Comparison of ENCODE assay signal across 9 cellular contexts in the genomic region with DNA sequence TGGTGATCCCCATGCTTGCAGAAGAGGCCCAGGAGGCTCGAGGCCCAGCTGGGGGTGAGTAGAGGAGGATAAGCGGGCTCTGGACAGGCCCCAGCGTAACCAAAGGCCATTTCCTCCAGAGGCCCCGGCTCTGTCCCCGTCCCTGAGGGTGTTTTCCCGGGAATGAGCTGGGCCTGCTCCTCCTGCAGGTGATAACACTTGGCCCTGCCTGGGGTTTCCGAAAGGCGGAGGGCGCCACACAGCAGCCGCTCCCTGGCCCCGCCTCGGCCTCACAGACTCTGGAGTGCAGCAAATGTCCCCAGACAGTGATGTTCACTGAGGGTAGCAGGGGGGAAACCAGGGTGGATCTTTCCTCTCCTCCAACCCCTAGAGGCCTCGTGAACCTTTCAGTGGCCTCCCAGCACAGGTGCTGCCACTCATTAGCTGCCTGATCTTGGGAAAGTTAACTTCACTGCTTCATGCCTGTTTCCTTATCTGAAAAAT. TPM values are rescaled to one million over a fixed set of nuclear protein-coding genes. Genes with fewer than 3 reads are reported as not detected.
A peak's percentile ranks its signal among the peaks of the same experiment; 100 is the strongest.
DNase-seq lines count a peak whose midpoint lies in the region; ATAC-seq, FAIRE-seq and TF ChIP-seq lines count a peak whose summit lies in the region.
"Had no signal": no experiment of that assay in that cellular context is flagged by ENCODE, and none has a peak within 500 bp of the region (broad histone marks: within the 10 kb centered on the region; RNA-seq: fewer than 3 reads in every experiment).

No MANE protein-coding gene starts in this region.

- H3K4me1 ChIP-seq in HCT116 (ENCODE audit: control insufficient read depth in 1 of 2, insufficient read depth in 2 of 2, low read length in 2 of 2), result peaks cover 11 to 26% of the 10 kb centered on the region in 2 experiments
- peaks cover 9% of the 10 kb centered on the region in 2 donors for H3K4me1 ChIP-seq in neuronal stem cell (ENCODE audit: control insufficient read depth in 2 of 2, insufficient read depth in 1 of 2, low read depth in 1 of 2, low read length in 2 of 2)

- H3K23ac ChIP-seq in neuronal stem cell (ENCODE audit: low read depth, low read length, poor library complexity), result no peak overlapping the region

- no TSS peak for BruUV-seq in HCT116 (replicated peaks; lab: Mats Ljungman, UMichigan)

- peak overlapping the region; percentile 23 for H2AK5ac ChIP-seq in neuronal stem cell (ENCODE audit: low read depth, low read length)

- no peak overlapping the region for H3K9ac ChIP-seq in HCT116 (ENCODE audit: low read length)
- peak overlapping the region; percentile 6 for H3K9ac ChIP-seq in neuronal stem cell (ENCODE audit: low read depth, low read length, poor library complexity)

- POLR2A ChIA-PET in activated CD4-positive, alpha-beta T cell treated with anti-CD3 and anti-CD28 coated beads for 36 hours (lab: Charles Lee), result interaction anchor here (0.6 kb wide), 1 partner anchor 29 kb away, joined by 3 read pairs; no protein-coding TSS in a partner anchor
- POLR2A ChIA-PET in HCT116 (lab: Charles Lee), result no interaction called here

- FAIRE-seq in D721Med (lab: Jason Lieb, UNC) (no peak), HTR-8/SVneo (lab: Jason Lieb, UNC) (no peak)

- no peak overlapping the region for H2BK12ac ChIP-seq in neuronal stem cell (ENCODE audit: low read length)

- H3K4me3 ChIP-seq in HCT116 (replicated peaks in 1 of 2; ENCODE audit: low read depth in 1 of 2, low read length in 2 of 2) (no peak overlapping the region), neuronal stem cell (ENCODE audit: low read length in 2 of 2) (no peak overlapping the region)

- H3K36me3 Mint-ChIP-seq in activated CD4-positive, alpha-beta T cell treated with anti-CD3 and anti-CD28 coated beads for 36 hours (ENCODE audit: low read depth), result no peaks in the 10 kb centered on the region

- no peaks in the 10 kb centered on the region for H4K20me1 ChIP-seq in HCT116 (ENCODE audit: insufficient read depth)

- TF ChIP-seq CTCF in HCT116 (IDR thresholded peaks at IDR 0.05 in 2 of 3, conservative IDR thresholded peaks at IDR 0.05 in 1 of 3; ENCODE audit: borderline replicate concordance in 1 of 3, insufficient read depth in 1 of 3, low read depth in 2 of 3, low read length in 2 of 3) (no peak), D721Med (IDR thresholded peaks at IDR 0.05; ENCODE audit: insufficient read depth, missing control alignments) (no peak)

- WGBS in neuronal stem cell (ENCODE audit: extremely low coverage in 2 of 2, insufficient read length in 2 of 2, insufficient replicate concordance in 1 of 2), 2 donors, result no CpG with 5 or more reads among the region's 13 CpGs

- intact Hi-C loops in activated CD4-positive, alpha-beta T cell treated with anti-CD3 and anti-CD28 coated beads for 36 hours (cut with DNase I, micrococcal nuclease), result no loop called here
- intact Hi-C loops in HCT116 (cut with micrococcal nuclease), result no loop called here

- no peaks in the 10 kb centered on the region for H3K9me3 ChIP-seq in HCT116 (ENCODE audit: control insufficient read depth in 1 of 2, insufficient read depth in 1 of 2, low read depth in 1 of 2, low read length in 2 of 2)
- no peaks in the 10 kb centered on the region for H3K9me3 ChIP-seq in neuronal stem cell (replicated peaks in 1 of 2; ENCODE audit: control insufficient read depth in 2 of 2, insufficient read depth in 1 of 2, low read depth in 1 of 2, low read length in 2 of 2)

- H3K27ac ChIP-seq in HCT116 (ENCODE audit: low read depth, low read length) (no peak overlapping the region), neuronal stem cell (replicated peaks; ENCODE audit: low read length) (no peak overlapping the region)

- H3K36me3 ChIP-seq in HCT116 (ENCODE audit: control insufficient read depth in 1 of 2, insufficient read depth in 2 of 2, low read length in 2 of 2) (no peaks in the 10 kb centered on the region), neuronal stem cell (replicated peaks in 1 of 2; ENCODE audit: control insufficient read depth in 2 of 2, insufficient read depth in 2 of 2, low read length in 2 of 2) (no peaks in the 10 kb centered on the region)

- H3K18ac ChIP-seq in neuronal stem cell (ENCODE audit: low read length), result peak overlapping the region; percentile 89

- H3K27ac Mint-ChIP-seq in activated CD4-positive, alpha-beta T cell treated with anti-CD3 and anti-CD28 coated beads for 36 hours, result no peak overlapping the region

- no peaks in the 10 kb centered on the region for H3K27me3 Mint-ChIP-seq in activated CD4-positive, alpha-beta T cell treated with anti-CD3 and anti-CD28 coated beads for 36 hours

- H3K9me2 ChIP-seq in HCT116 (ENCODE audit: insufficient read depth), result no peaks in the 10 kb centered on the region

- no peak overlapping the region for H3K4me3 Mint-ChIP-seq in activated CD4-positive, alpha-beta T cell treated with anti-CD3 and anti-CD28 coated beads for 36 hours

- H3K4me1 Mint-ChIP-seq in activated CD4-positive, alpha-beta T cell treated with anti-CD3 and anti-CD28 coated beads for 36 hours, result peaks cover 17% of the 10 kb centered on the region

- TF ChIP-seq POLR2A in HCT116 (IDR thresholded peaks at IDR 0.05; ENCODE audit: borderline replicate concordance, extremely low read depth, insufficient read depth, insufficient read length), result no peak

- H2BK120ac ChIP-seq in neuronal stem cell (ENCODE audit: low read depth, low read length), result peak overlapping the region; percentile 90

- H3K4me2 ChIP-seq in HCT116 (ENCODE audit: low read length) (no peak overlapping the region), neuronal stem cell (ENCODE audit: insufficient read depth, low read length, poor library complexity, severe bottlenecking) (no peak overlapping the region)

- DNase-seq in activated CD4-positive, alpha-beta T cell treated with anti-CD3 and anti-CD28 coated beads for 36 hours, result peak; percentile 19
- DNase-seq in activated CD4-positive, alpha-beta T cell treated with anti-CD3 and anti-CD28 coated beads, Interleukin-2, amount 50 U/mL, for 4 hours, result no peak
- DNase-seq in HCT116 (ENCODE audit: low read depth, low spot score) (no peak), NCI-H510A treated with DMSO at 0.1 percent for 48 hours (lab: John Stamatoyannopoulos, UW) (peak; percentile 5), neuronal stem cell (ENCODE audit: low spot score) (no peak), HuH-7.5 (ENCODE audit: low spot score) (no peak), D721Med (ENCODE audit: insufficient read length, low spot score) (no peak), HTR-8/SVneo (ENCODE audit: insufficient read length, low spot score) (no peak)
- DNase-seq: NCI-H187 treated with DMSO at 0.1 percent for 48 hours had no signal

- no peaks in the 10 kb centered on the region for H3K27me3 ChIP-seq in HCT116 (ENCODE audit: insufficient read depth, low read length)
- peaks cover 0 to 5% (median 0%) of the 10 kb centered on the region in 3 experiments for H3K27me3 ChIP-seq in neuronal stem cell (ENCODE audit: control insufficient read depth in 3 of 3, insufficient read depth in 3 of 3, low read depth in 1 of 3, low read length in 3 of 3)

- H3K79me1 ChIP-seq in neuronal stem cell (ENCODE audit: low read depth, low read length), result no peaks in the 10 kb centered on the region

- H4K8ac ChIP-seq in neuronal stem cell (ENCODE audit: low read depth, low read length), result no peak overlapping the region

- RAD21 ChIA-PET in HCT116 (lab: Charles Lee; ENCODE audit: low non-redundant PET in 1 of 2, low total read pairs in 2 of 2, uncharacterized antibody in 2 of 2, unreplicated experiment in 2 of 2), result no interaction called here

- no peaks in the 10 kb centered on the region for H3K79me2 ChIP-seq in HCT116 (ENCODE audit: insufficient read depth, low read length)

- H2BK5ac ChIP-seq in neuronal stem cell (ENCODE audit: low read length), result peak overlapping the region; percentile 44

- H2AFZ ChIP-seq in HCT116 (ENCODE audit: low read depth, low read length, poor library complexity, severe bottlenecking), result no peak overlapping the region
- peak overlapping the region; percentile 77 for H2AFZ ChIP-seq in neuronal stem cell (ENCODE audit: low read length)

- no peak overlapping the region for H4K91ac ChIP-seq in neuronal stem cell (ENCODE audit: low read depth, low read length, poor library complexity)

- peak; percentile 18 for ATAC-seq in activated CD4-positive, alpha-beta T cell treated with anti-CD3 and anti-CD28 coated beads for 36 hours
- ATAC-seq in HCT116, result peak; percentile 62

- no peak for TF ChIP-seq RAD21 in HCT116 (IDR thresholded peaks at IDR 0.05; ENCODE audit: low read depth)

- no peak overlapping the region for H3K4ac ChIP-seq in neuronal stem cell (ENCODE audit: low read length)

- CTCF ChIA-PET in activated CD4-positive, alpha-beta T cell treated with anti-CD3 and anti-CD28 coated beads for 36 hours (lab: Charles Lee), result interaction anchor here (0.6 kb wide), 1 partner anchor 47 kb away, joined by 3 read pairs; a partner anchor contains a TSS
- CTCF ChIA-PET in HCT116 (lab: Charles Lee), result interaction anchor here (1.4 to 1.5 kb wide), 2 partner anchors 9 to 11 kb away, joined by 3 to 4 read pairs; no protein-coding TSS in a partner anchor

- H3K14ac ChIP-seq in neuronal stem cell (ENCODE audit: low read length), result no peak overlapping the region

- H2BK15ac ChIP-seq in neuronal stem cell (ENCODE audit: low read length), result no peak overlapping the region

- no peaks in the 10 kb centered on the region for H3K9me3 Mint-ChIP-seq in activated CD4-positive, alpha-beta T cell treated with anti-CD3 and anti-CD28 coated beads for 36 hours (ENCODE audit: low read depth)

TF ChIP-seq in HCT116, 20 proteins besides CTCF, POLR2A, EP300 and RAD21 (continues in another document):
- TF ChIP-seq ZFX (IDR thresholded peaks at IDR 0.05), result no peak
- no peak for TF ChIP-seq CEBPB (IDR thresholded peaks at IDR 0.05; ENCODE audit: low read depth)
- TF ChIP-seq EZH2phosphoT487 (IDR thresholded peaks at IDR 0.05; ENCODE audit: borderline replicate concordance), result no peak
- no peak for TF ChIP-seq ELF1 (IDR thresholded peaks at IDR 0.05; ENCODE audit: borderline replicate concordance, low read depth)
- no peak for TF ChIP-seq EZH2 (IDR thresholded peaks at IDR 0.05)
- TF ChIP-seq POLR2AphosphoS5 (IDR thresholded peaks at IDR 0.05; ENCODE audit: low read depth, low read length), result no peak
- TF ChIP-seq CBX3 (IDR thresholded peaks at IDR 0.05; ENCODE audit: low read depth), result no peak

RNA-seq across cellular contexts. Expression of a gene that starts 10.5 kb away (rescaled TPM):
- under 1 TPM; 0.18 to 0.23 TPM for total RNA-seq in activated CD4-positive, alpha-beta T cell treated with anti-CD3 and anti-CD28 coated beads for 36 hours
- 0.20 TPM for total RNA-seq in HCT116 (2021; ENCODE audit: unreplicated experiment)
- not detected in 2 replicates for polyA plus RNA-seq in HCT116 (2012)
- polyA plus RNA-seq in neuronal stem cell (2013, experiment 1 of 2), result 13.5 TPM
- 13.6 TPM for polyA plus RNA-seq in neuronal stem cell (2013, experiment 2 of 2)

RNA-seq across cellular contexts. Expression of a gene that starts 46.7 kb away (rescaled TPM):
- total RNA-seq in activated CD4-positive, alpha-beta T cell treated with anti-CD3 and anti-CD28 coated beads for 36 hours, result 10 to 100 TPM; 15.0 to 17.1 TPM
- 25.4 TPM for total RNA-seq in HCT116 (2021; ENCODE audit: unreplicated experiment)
- polyA plus RNA-seq in HCT116 (2012), result 16.6 and 17.3 TPM in 2 replicates
- polyA plus RNA-seq in neuronal stem cell (2013, experiment 1 of 2), result 25.7 TPM
- 24.2 TPM for polyA plus RNA-seq in neuronal stem cell (2013, experiment 2 of 2)

RNA-seq across cellular contexts. Expression of a gene that starts 55.8 kb away (rescaled TPM):
- total RNA-seq in activated CD4-positive, alpha-beta T cell treated with anti-CD3 and anti-CD28 coated beads for 36 hours, result 10 to 100 TPM; 43.2 to 44.9 TPM
- 42.8 TPM for total RNA-seq in HCT116 (2021; ENCODE audit: unreplicated experiment)
- polyA plus RNA-seq in HCT116 (2012), result 23.4 and 23.7 TPM in 2 replicates
- 27.3 TPM for polyA plus RNA-seq in neuronal stem cell (2013, experiment 1 of 2)
- 27.0 TPM for polyA plus RNA-seq in neuronal stem cell (2013, experiment 2 of 2)

Comparison
In these comparisons a context has a peak if more than half of its experiments do, and no peak if none do; other contexts are left out.
1. DNase-seq: peak in activated CD4-positive, alpha-beta T cell treated with anti-CD3 and anti-CD28 coated beads for 36 hours (single experiment) and NCI-H510A treated with DMSO at 0.1 percent for 48 hours (single experiment); none in activated CD4-positive, alpha-beta T cell treated with anti-CD3 and anti-CD28 coated beads, Interleukin-2, amount 50 U/mL, for 4 hours (0 of 2), HCT116 (single experiment), neuronal stem cell (single experiment), HuH-7.5 (single experiment), D721Med (single experiment) and HTR-8/SVneo (single experiment).